1 cellular context compared by ENCODE assay signal in genomic region chr1:78624035-78624434, GRCh38.
TF ChIP-seq lines count a peak whose summit lies in the region.

No MANE protein-coding gene starts in this region.

TF ChIP-seq in GM12878, 131 proteins besides CTCF, POLR2A, EP300 and RAD21:
- TF ChIP-seq MLLT1 (IDR thresholded peaks at IDR 0.05), result peak; percentile 73
- TF ChIP-seq HDAC6 (IDR thresholded peaks at IDR 0.05; ENCODE audit: unreplicated experiment), result no peak
- TF ChIP-seq, protein P1, sequence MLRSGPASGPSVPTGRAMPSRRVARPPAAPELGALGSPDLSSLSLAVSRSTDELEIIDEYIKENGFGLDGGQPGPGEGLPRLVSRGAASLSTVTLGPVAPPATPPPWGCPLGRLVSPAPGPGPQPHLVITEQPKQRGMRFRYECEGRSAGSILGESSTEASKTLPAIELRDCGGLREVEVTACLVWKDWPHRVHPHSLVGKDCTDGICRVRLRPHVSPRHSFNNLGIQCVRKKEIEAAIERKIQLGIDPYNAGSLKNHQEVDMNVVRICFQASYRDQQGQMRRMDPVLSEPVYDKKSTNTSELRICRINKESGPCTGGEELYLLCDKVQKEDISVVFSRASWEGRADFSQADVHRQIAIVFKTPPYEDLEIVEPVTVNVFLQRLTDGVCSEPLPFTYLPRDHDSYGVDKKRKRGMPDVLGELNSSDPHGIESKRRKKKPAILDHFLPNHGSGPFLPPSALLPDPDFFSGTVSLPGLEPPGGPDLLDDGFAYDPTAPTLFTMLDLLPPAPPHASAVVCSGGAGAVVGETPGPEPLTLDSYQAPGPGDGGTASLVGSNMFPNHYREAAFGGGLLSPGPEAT (IDR thresholded peaks at IDR 0.05; ENCODE audit: low read depth), result 0 out of 2 replicates have a peak, but pooled peaks have one; percentile 14
- no peak for TF ChIP-seq FOXK2 (IDR thresholded peaks at IDR 0.05)
TF ChIP-seq in GM12878: peak in this region for 2.
